Comparison of ENCODE assay signal across 14 cellular contexts in the genomic region with DNA sequence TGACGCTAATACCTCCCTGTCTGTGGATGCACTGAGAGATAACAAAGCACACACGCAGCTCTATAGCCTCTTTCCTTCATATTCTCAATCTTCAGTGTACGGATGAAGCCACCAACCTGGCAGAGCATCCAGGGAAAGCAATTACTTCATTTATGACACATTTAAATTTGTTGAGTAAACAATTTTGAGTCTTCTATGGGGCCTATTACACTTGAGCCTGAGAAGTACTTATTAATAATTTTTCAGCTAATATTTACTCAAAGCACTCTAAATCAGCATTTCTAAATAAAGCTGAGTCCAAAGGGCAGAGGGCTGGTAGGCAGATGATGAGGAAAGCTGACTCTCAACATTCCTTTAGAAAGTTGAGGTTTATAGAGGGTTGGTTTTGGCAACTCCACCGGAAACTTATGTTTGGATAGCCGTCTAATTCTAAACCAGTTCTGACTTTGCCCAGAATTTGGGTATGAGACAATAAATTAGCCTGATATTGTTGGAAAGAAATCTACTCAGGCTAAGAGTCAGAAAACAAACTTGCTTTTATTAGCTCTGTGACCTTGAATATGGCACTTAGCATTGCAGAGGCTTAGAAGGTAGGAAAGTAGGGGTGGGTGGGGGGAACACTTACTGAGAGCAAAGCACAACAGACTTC.
DNase-seq lines count a peak whose midpoint lies in the region; ATAC-seq and TF ChIP-seq lines count a peak whose summit lies in the region.
"Had no signal": no experiment of that assay in that cellular context is flagged by ENCODE, and none has a peak within 500 bp of the region (broad histone marks: within the 10 kb centered on the region; RNA-seq: fewer than 3 reads in every experiment).

No MANE protein-coding gene starts in this region.

- no peak overlapping the region for H3K4me3 ChIP-seq in fibroblast of the aortic adventitia (ENCODE audit: low read depth, low read length)
- H3K4me3 ChIP-seq: esophagus squamous epithelium, sigmoid colon had no signal

- peak; percentile 68 for ATAC-seq in sciatic nerve
- ATAC-seq: activated CD8-positive, alpha-beta T cell treated with anti-CD3 and anti-CD28 coated beads, Interleukin-2, amount 10 ng/mL, durations not matched to agents 7 days and 5 days had no signal

- intact Hi-C loops in sciatic nerve (cut with DNase I): no loop called here

- peak; percentile 72 for DNase-seq in EL
- peak; percentile 75 for DNase-seq in RPMI8226
- DNase-seq in fibroblast of the aortic adventitia (ENCODE audit: low read depth): peak; percentile 83
- no peak for DNase-seq in sciatic nerve (ENCODE audit: low spot score)
- DNase-seq in DMS153 treated with DMSO at 0.1 percent for 48 hours (lab: John Stamatoyannopoulos, UW; ENCODE audit: unreplicated experiment): no peak
- DNase-seq in iPS-NIHi7 (ENCODE audit: extremely low spot score): no peak
- DNase-seq in HuH-7 (ENCODE audit: low spot score): no peak
- no peak for DNase-seq in NCI-H345 (lab: John Stamatoyannopoulos, UW)
- DNase-seq: activated CD8-positive, alpha-beta T cell treated with anti-CD3 and anti-CD28 coated beads, Interleukin-2, amount 10 ng/mL, durations not matched to agents 7 days and 5 days; Calu3; esophagus squamous epithelium; mammary epithelial cell; NCI-H82; sigmoid colon had no signal

- no peak for TF ChIP-seq CTCF in fibroblast of the aortic adventitia (IDR thresholded peaks at IDR 0.05; ENCODE audit: insufficient read depth, low read length)

Comparison
In these comparisons a context has a peak if more than half of its experiments do, and no peak if none do; other contexts are left out.
1. DNase-seq: peak in EL (single experiment), RPMI8226 (single experiment) and fibroblast of the aortic adventitia (single experiment); none in sciatic nerve (single experiment), DMS153 treated with DMSO at 0.1 percent for 48 hours (single experiment), iPS-NIHi7 (single experiment), HuH-7 (single experiment) and NCI-H345 (single experiment).